ENCODE assay signal across 23 cellular contexts in genomic region chr7:148435715-148436114, GRCh38.
"Had no signal": no experiment of that assay in that cellular context is flagged by ENCODE, and none has a peak within 500 bp of the region (broad histone marks: within the 10 kb centered on the region; RNA-seq: fewer than 3 reads in every experiment).

No MANE protein-coding gene starts in this region.

- ATAC-seq: activated CD4-positive, alpha-beta T cell treated with anti-CD3 and anti-CD28 coated beads for 36 hours had no signal

- H3K36me3 Mint-ChIP-seq: activated naive CD4-positive, alpha-beta T cell treated with anti-CD3 and anti-CD28 coated beads, Interleukin-2, amount 10 ng/mL, durations not matched to agents 7 days and 5 days; activated naive CD8-positive, alpha-beta T cell treated with anti-CD3 and anti-CD28 coated beads for 36 hours had no signal

- H3K9me3 Mint-ChIP-seq: activated CD4-positive, alpha-beta memory T cell treated with anti-CD3 and anti-CD28 coated beads, Interleukin-2, amount 10 ng/mL, durations not matched to agents 7 days and 5 days; activated naive CD4-positive, alpha-beta T cell treated with anti-CD3 and anti-CD28 coated beads, Interleukin-2, amount 10 ng/mL, durations not matched to agents 7 days and 5 days; activated naive CD8-positive, alpha-beta T cell treated with anti-CD3 and anti-CD28 coated beads for 36 hours; activated T-helper 2 cell treated with anti-CD3 and anti-CD28 coated beads, Interferon-gamma antibody, Interleukin-2, Interleukin-4, amounts not matched to agents 10 μg/mL and 5 μg/mL and 100 μg/mL, durations not matched to agents 14 hours and 24 hours and 36 hours; T-helper 1 cell treated with Interleukin-12 subunit alpha and Interleukin-12 subunit beta and Interleukin-4 antibody, amounts not matched to agents 30 μg/mL and 1 μg/mL, for 36 hours had no signal

- H3K4me1 Mint-ChIP-seq: activated CD4-positive, alpha-beta memory T cell treated with anti-CD3 and anti-CD28 coated beads, Interleukin-2, amount 10 ng/mL, durations not matched to agents 7 days and 5 days; activated CD4-positive, alpha-beta T cell treated with anti-CD3 and anti-CD28 coated beads for 36 hours; activated naive CD4-positive, alpha-beta T cell treated with anti-CD3 and anti-CD28 coated beads, Interleukin-2, amount 10 ng/mL, durations not matched to agents 7 days and 5 days; activated naive CD8-positive, alpha-beta T cell treated with anti-CD3 and anti-CD28 coated beads for 36 hours had no signal

- DNase-seq: activated CD4-positive, alpha-beta memory T cell treated with anti-CD3 and anti-CD28 coated beads, Interleukin-2, amount 10 ng/mL, durations not matched to agents 7 days and 5 days; activated CD4-positive, alpha-beta T cell treated with anti-CD3 and anti-CD28 coated beads for 36 hours; activated CD4-positive, alpha-beta T cell treated with anti-CD3 and anti-CD28 coated beads, Interleukin-2, amount 50 U/mL, for 1 hour; activated CD4-positive, CD25-positive, alpha-beta regulatory T cell; activated gamma-delta T cell treated with Interleukin-2 at 50 U/mL for 16 hours; activated naive CD4-positive, alpha-beta T cell treated with anti-CD3 and anti-CD28 coated beads, Interleukin-2, amount 10 ng/mL, durations not matched to agents 7 days and 5 days; activated naive CD8-positive, alpha-beta T cell treated with anti-CD3 and anti-CD28 coated beads for 36 hours; activated T-cell treated with anti-CD3 and anti-CD28 coated beads for 4 hours; activated T-cell treated with anti-CD3 and anti-CD28 coated beads, Interleukin-2, amount 50 U/mL, for 48 hours; brain microvascular endothelial cell; MG63; MV-4-11; NCI-H1092 treated with DMSO at 0.1 percent for 48 hours; NCI-H1417 treated with DMSO at 0.1 percent for 48 hours; NCI-H1694; NCI-H2029; NCI-H2107; NCI-H345; NCI-H510A; NCI-H526 treated with DMSO at 0.1 percent for 48 hours; T-helper 9 cell had no signal

- H3K4me3 Mint-ChIP-seq: activated CD4-positive, alpha-beta memory T cell treated with anti-CD3 and anti-CD28 coated beads, Interleukin-2, amount 10 ng/mL, durations not matched to agents 7 days and 5 days; activated CD4-positive, alpha-beta T cell treated with anti-CD3 and anti-CD28 coated beads for 36 hours; activated naive CD4-positive, alpha-beta T cell treated with anti-CD3 and anti-CD28 coated beads, Interleukin-2, amount 10 ng/mL, durations not matched to agents 7 days and 5 days; activated naive CD8-positive, alpha-beta T cell treated with anti-CD3 and anti-CD28 coated beads for 36 hours; T-helper 1 cell treated with Interleukin-12 subunit alpha and Interleukin-12 subunit beta and Interleukin-4 antibody, amounts not matched to agents 30 μg/mL and 1 μg/mL, for 36 hours had no signal

- H3K27me3 Mint-ChIP-seq: activated CD4-positive, alpha-beta memory T cell treated with anti-CD3 and anti-CD28 coated beads, Interleukin-2, amount 10 ng/mL, durations not matched to agents 7 days and 5 days; activated CD4-positive, alpha-beta T cell treated with anti-CD3 and anti-CD28 coated beads for 36 hours; activated naive CD8-positive, alpha-beta T cell treated with anti-CD3 and anti-CD28 coated beads for 36 hours had no signal

- H3K27ac Mint-ChIP-seq: activated CD4-positive, alpha-beta memory T cell treated with anti-CD3 and anti-CD28 coated beads, Interleukin-2, amount 10 ng/mL, durations not matched to agents 7 days and 5 days; activated CD4-positive, alpha-beta T cell treated with anti-CD3 and anti-CD28 coated beads for 36 hours; activated naive CD4-positive, alpha-beta T cell treated with anti-CD3 and anti-CD28 coated beads, Interleukin-2, amount 10 ng/mL, durations not matched to agents 7 days and 5 days; activated naive CD8-positive, alpha-beta T cell treated with anti-CD3 and anti-CD28 coated beads for 36 hours; activated T-helper 2 cell treated with anti-CD3 and anti-CD28 coated beads, Interferon-gamma antibody, Interleukin-2, Interleukin-4, amounts not matched to agents 10 μg/mL and 5 μg/mL and 100 μg/mL, durations not matched to agents 14 hours and 24 hours and 36 hours; T-helper 1 cell treated with Interleukin-12 subunit alpha and Interleukin-12 subunit beta and Interleukin-4 antibody, amounts not matched to agents 30 μg/mL and 1 μg/mL, for 36 hours had no signal
